In the genomic region with DNA sequence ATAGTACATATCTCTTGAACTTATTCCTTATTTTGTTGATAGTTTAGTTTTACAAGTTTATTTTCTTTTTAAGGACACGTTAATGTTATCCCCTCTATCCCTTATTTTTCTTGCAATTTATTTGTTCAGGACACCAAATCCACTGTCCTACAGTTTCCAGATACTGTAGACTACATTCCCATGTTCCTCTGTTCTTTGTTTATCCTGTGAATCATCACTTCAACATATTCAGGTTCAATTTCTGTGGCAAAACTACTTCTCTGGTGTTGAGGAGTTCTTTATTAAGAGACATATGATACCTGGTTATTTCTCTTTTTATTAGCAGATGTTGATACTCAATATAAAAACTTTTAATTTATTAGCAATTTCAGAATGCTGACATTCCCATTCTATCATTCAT, we compare ENCODE assay signal across 22 cellular contexts.
DNase-seq lines count a peak whose midpoint lies in the region; ATAC-seq, FAIRE-seq and TF ChIP-seq lines count a peak whose summit lies in the region.
"Had no signal": no experiment of that assay in that cellular context is flagged by ENCODE, and none has a peak within 500 bp of the region (broad histone marks: within the 10 kb centered on the region; RNA-seq: fewer than 3 reads in every experiment).

No MANE protein-coding gene starts in this region.

- no peak for ATAC-seq in GM21619 (IDR thresholded peaks at IDR 0.05; ENCODE audit: unreplicated experiment)
- ATAC-seq: activated CD4-positive, CD25-positive, alpha-beta regulatory T cell treated with anti-CD3 and anti-CD28 coated beads, Interleukin-2, amount 50 U/mL, for 24 hours; activated CD8-positive, alpha-beta memory T cell treated with anti-CD3 and anti-CD28 coated beads, Interleukin-2, amount 10 ng/mL, durations not matched to agents 7 days and 5 days had no signal

- no peak for TF ChIP-seq POLR2A in breast epithelium (IDR thresholded peaks at IDR 0.05)

- H3K27me3 ChIP-seq in breast epithelium (no peaks in the 10 kb centered on the region), astrocyte (ENCODE audit: insufficient read depth, low read length) (no peaks in the 10 kb centered on the region)
- H3K27me3 ChIP-seq: cardiac muscle cell, neutrophil, sigmoid colon, tibial artery had no signal

- CTCF ChIA-PET in MCF 10A (lab: Yijun Ruan, JAX), result interaction anchor here (0.9 kb wide), 1 partner anchor 89 kb away, joined by 3 read pairs; no protein-coding TSS in a partner anchor

- H3K9me3 Mint-ChIP-seq in MCF 10A (ENCODE audit: unreplicated experiment) (no peaks in the 10 kb centered on the region), astrocyte (ENCODE audit: unreplicated experiment) (peaks cover 2% of the 10 kb centered on the region)
- H3K9me3 Mint-ChIP-seq: CD8-positive, alpha-beta memory T cell; T-helper 2 cell treated with Interferon-gamma antibody and Interleukin-4, amounts not matched to agents 5 μg/mL and 100 μg/mL, for 36 hours had no signal

- H3K9me3 ChIP-seq in breast epithelium (no peaks in the 10 kb centered on the region), astrocyte (ENCODE audit: insufficient read depth, low read depth, low read length) (no peaks in the 10 kb centered on the region)
- H3K9me3 ChIP-seq: neutrophil, sigmoid colon, tibial artery had no signal

- H3K4me1 ChIP-seq in breast epithelium, result no peaks in the 10 kb centered on the region
- peaks cover 14% of the 10 kb centered on the region for H3K4me1 ChIP-seq in astrocyte (ENCODE audit: insufficient read depth, low read length)
- H3K4me1 ChIP-seq: sigmoid colon, tibial artery had no signal

- H3K36me3 Mint-ChIP-seq in MCF 10A (ENCODE audit: insufficient read depth, unreplicated experiment) (peaks cover 18% of the 10 kb centered on the region), astrocyte (ENCODE audit: low read depth, unreplicated experiment) (peaks cover 4% of the 10 kb centered on the region)

- no peaks in the 10 kb centered on the region for H3K27me3 Mint-ChIP-seq in MCF 10A (ENCODE audit: insufficient read depth, unreplicated experiment)
- no peaks in the 10 kb centered on the region for H3K27me3 Mint-ChIP-seq in astrocyte (ENCODE audit: low read depth, unreplicated experiment)
- H3K27me3 Mint-ChIP-seq: activated CD8-positive, alpha-beta memory T cell treated with anti-CD3 and anti-CD28 coated beads, Interleukin-2, amount 10 ng/mL, durations not matched to agents 7 days and 5 days; CD8-positive, alpha-beta memory T cell had no signal

- H3K4me3 Mint-ChIP-seq in MCF 10A (ENCODE audit: unreplicated experiment) (no peak overlapping the region), astrocyte (ENCODE audit: unreplicated experiment) (no peak overlapping the region)
- H3K4me3 Mint-ChIP-seq: activated CD8-positive, alpha-beta memory T cell treated with anti-CD3 and anti-CD28 coated beads, Interleukin-2, amount 10 ng/mL, durations not matched to agents 7 days and 5 days; CD8-positive, alpha-beta memory T cell; T-helper 2 cell treated with Interferon-gamma antibody and Interleukin-4, amounts not matched to agents 5 μg/mL and 100 μg/mL, for 36 hours had no signal

- DNase-seq in MCF 10A (ENCODE audit: unreplicated experiment), result peak; percentile 28
- DNase-seq in breast epithelium (ENCODE audit: low spot score in 2 of 2), result no peak
- DNase-seq in astrocyte (ENCODE audit: low read depth), result peak; percentile 49
- DNase-seq in hepatic stellate cell (ENCODE audit: low spot score), result peak; percentile 19
- DNase-seq in NCI-H2227 treated with DMSO at 0.1 percent for 48 hours (lab: John Stamatoyannopoulos, UW), result no peak
- no peak for DNase-seq in caudate nucleus (lab: John Stamatoyannopoulos, UW)
- DNase-seq in hypothalamus (lab: John Stamatoyannopoulos, UW), result no peak
- DNase-seq: activated CD8-positive, alpha-beta memory T cell treated with anti-CD3 and anti-CD28 coated beads, Interleukin-2, amount 10 ng/mL, durations not matched to agents 7 days and 5 days; activated gamma-delta T cell treated with Interleukin-2 at 50 U/mL for 16 hours; CD8-positive, alpha-beta memory T cell; NK-92 treated with Interleukin-12 subunit alpha and Interleukin-12 subunit beta, amount 100 ng/mL, for 24 hours; Right ventricle myocardium superior; sigmoid colon; stimulated activated CD4-positive, alpha-beta T cell treated with anti-CD3 and anti-CD28 coated beads, Interleukin-2, amount 100 ng/mL, for 48 hours; tibial artery had no signal

- H2AFZ ChIP-seq in astrocyte (ENCODE audit: low read depth, low read length), result no peak overlapping the region

- TF ChIP-seq CTCF in MCF 10A (IDR thresholded peaks at IDR 0.05; ENCODE audit: unreplicated experiment), result no peak
- TF ChIP-seq CTCF in breast epithelium (IDR thresholded peaks at IDR 0.05), result no peak
- no peak for TF ChIP-seq CTCF in astrocyte (IDR thresholded peaks at IDR 0.05; ENCODE audit: insufficient read depth, low read depth, low read length)

- peaks cover 12% of the 10 kb centered on the region for H3K4me1 Mint-ChIP-seq in MCF 10A (ENCODE audit: insufficient read depth, unreplicated experiment)
- H3K4me1 Mint-ChIP-seq in astrocyte (ENCODE audit: low read depth, unreplicated experiment), result peaks cover 28% of the 10 kb centered on the region

- H3K27ac Mint-ChIP-seq in MCF 10A (ENCODE audit: low read depth, unreplicated experiment), result peak overlapping the region; percentile 28
- peak overlapping the region; percentile 55 for H3K27ac Mint-ChIP-seq in astrocyte (ENCODE audit: unreplicated experiment)
- H3K27ac Mint-ChIP-seq: activated CD8-positive, alpha-beta memory T cell treated with anti-CD3 and anti-CD28 coated beads, Interleukin-2, amount 10 ng/mL, durations not matched to agents 7 days and 5 days; T-helper 2 cell treated with Interferon-gamma antibody and Interleukin-4, amounts not matched to agents 5 μg/mL and 100 μg/mL, for 36 hours had no signal

- H3K4me3 ChIP-seq in breast epithelium (no peak overlapping the region), astrocyte (ENCODE audit: insufficient read depth, low read depth, low read length) (no peak overlapping the region)
- H3K4me3 ChIP-seq: cardiac muscle cell, sigmoid colon, tibial artery had no signal

- no TSS peak for BruUV-seq in MCF 10A (replicated peaks; lab: Mats Ljungman, UMichigan)

- peaks cover 9% of the 10 kb centered on the region for H4K20me1 ChIP-seq in astrocyte (ENCODE audit: insufficient read depth, low read length)

- no peaks in the 10 kb centered on the region for H3K36me3 ChIP-seq in breast epithelium
- H3K36me3 ChIP-seq in astrocyte (ENCODE audit: insufficient read depth, low read length), result peaks cover 3% of the 10 kb centered on the region
- H3K36me3 ChIP-seq: cardiac muscle cell, neutrophil, tibial artery had no signal

- H3K79me2 ChIP-seq in astrocyte (ENCODE audit: insufficient read depth, low read length), result no peaks in the 10 kb centered on the region

- POLR2A ChIA-PET in MCF 10A (lab: Yijun Ruan, JAX), result interaction anchor here (0.5 kb wide), 1 partner anchor 24 kb away, joined by 3 read pairs; no protein-coding TSS in a partner anchor

- intact Hi-C loops in MCF 10A (cut with micrococcal nuclease) (no loop called here), breast epithelium (cut with DNase I; ENCODE audit: low total_unique reads) (no loop called here)

- no peak overlapping the region for H3K9ac ChIP-seq in astrocyte (ENCODE audit: low read length)
- H3K9ac ChIP-seq: KMS-11 had no signal

- H3K27ac ChIP-seq in breast epithelium (no peak overlapping the region), astrocyte (ENCODE audit: low read depth, low read length) (no peak overlapping the region), caudate nucleus (ENCODE audit: low read depth, low read length) (no peak overlapping the region)
- H3K27ac ChIP-seq: cardiac muscle cell, KMS-11, neutrophil, sigmoid colon, tibial artery had no signal

- FAIRE-seq in astrocyte (lab: Jason Lieb, UNC), result peak; percentile 41
- FAIRE-seq: endometrium had no signal

- no peak overlapping the region for H3K4me2 ChIP-seq in astrocyte (ENCODE audit: low read length)
- H3K4me2 ChIP-seq: KMS-11 had no signal

Comparison
In these comparisons a context has a peak if more than half of its experiments do, and no peak if none do; other contexts are left out.
1. DNase-seq: peak in MCF 10A (single experiment), astrocyte (single experiment) and hepatic stellate cell (single experiment); none in breast epithelium (0 of 2), NCI-H2227 treated with DMSO at 0.1 percent for 48 hours (single experiment), caudate nucleus (0 of 61) and hypothalamus (0 of 51).